ENCODE assay signal across 1 cellular context in the genomic region with DNA sequence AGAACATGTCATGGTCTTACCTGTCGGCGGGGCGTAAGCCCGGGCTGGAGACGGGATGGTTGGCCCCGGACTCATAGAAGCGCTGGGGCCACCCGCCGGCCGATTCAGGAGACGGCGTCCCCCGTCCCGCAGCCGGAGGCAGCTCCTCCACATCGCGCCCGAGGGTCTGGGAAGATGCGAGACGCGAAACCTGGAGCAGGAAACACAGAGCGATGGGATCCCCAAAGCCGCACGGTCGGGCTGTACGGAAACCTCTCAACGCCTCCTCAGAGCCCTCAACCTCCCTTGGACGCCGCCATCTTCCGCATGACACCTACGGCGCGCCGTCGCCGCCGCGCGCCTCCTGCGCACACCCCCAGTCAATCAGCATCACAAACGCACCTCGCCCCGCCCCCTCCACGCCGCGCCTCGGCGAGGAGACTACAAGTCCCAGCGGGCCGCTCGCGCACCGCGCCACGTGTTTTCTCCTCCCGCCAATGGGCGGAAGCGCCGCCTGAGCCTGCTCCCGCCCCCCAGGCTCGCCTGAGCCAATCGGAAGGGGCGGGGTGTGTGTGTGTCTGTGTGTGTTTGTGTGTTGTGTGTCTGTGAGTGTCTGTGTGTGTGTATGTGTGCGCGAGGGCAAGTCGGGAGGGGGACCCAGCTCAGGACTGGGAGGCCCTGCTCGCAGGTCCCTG.
TF ChIP-seq lines count a peak whose summit lies in the region.

Gene ATPAF2, minus strand, starts transcription at position 308 of the 674 bp plus-strand sequence. Its CDS starts 155 bp downstream, at position 153.
Gene GID4, plus strand, starts transcription at position 548 of the 674 bp plus-strand sequence. Its CDS starts 57 bp downstream, at position 605.

TF ChIP-seq in H1, 55 proteins besides CTCF, POLR2A, EP300 and RAD21:
- TF ChIP-seq CBX8 (IDR thresholded peaks at IDR 0.05; ENCODE audit: borderline replicate concordance, low read depth, low read length): no peak
- TF ChIP-seq HDAC2 (IDR thresholded peaks at IDR 0.05; ENCODE audit: borderline replicate concordance in 1 of 2, low read depth in 2 of 2, low read length in 2 of 2): 0 out of 4 replicates have a peak, but pooled peaks of 1 of the 2 experiments have one; percentile 32
- TF ChIP-seq SUZ12 (IDR thresholded peaks at IDR 0.05; ENCODE audit: low read length): no peak
- peak; percentile 83 for TF ChIP-seq SIX5 (IDR thresholded peaks at IDR 0.05; ENCODE audit: low read depth, low read length)
- no peak for TF ChIP-seq CHD1 (IDR thresholded peaks at IDR 0.05; ENCODE audit: low read depth, low read length)
- TF ChIP-seq KDM5A (IDR thresholded peaks at IDR 0.05; ENCODE audit: low read length): peak; percentile 87
- peak; percentile 72 for TF ChIP-seq POLR2AphosphoS5 (IDR thresholded peaks at IDR 0.05; ENCODE audit: low read depth, low read length)
- peak; percentile 94 for TF ChIP-seq KDM4A (IDR thresholded peaks at IDR 0.05; ENCODE audit: low read depth, low read length, severe bottlenecking)
- TF ChIP-seq HDAC6 (IDR thresholded peaks at IDR 0.05; ENCODE audit: low read depth, low read length): peak; percentile 23
- TF ChIP-seq SRF (IDR thresholded peaks at IDR 0.05; ENCODE audit: low read depth, low read length): 0 out of 2 replicates have a peak, but pooled peaks have one; percentile 37
- peak; percentile 98 for TF ChIP-seq CREB1 (IDR thresholded peaks at IDR 0.05)
- TF ChIP-seq POU5F1 (IDR thresholded peaks at IDR 0.05; ENCODE audit: low read depth, low read length): 0 out of 2 replicates have a peak, but pooled peaks have one; percentile 40
- no peak for TF ChIP-seq SIRT6 (IDR thresholded peaks at IDR 0.05; ENCODE audit: low read length)
- TF ChIP-seq CHD2 (IDR thresholded peaks at IDR 0.05; ENCODE audit: low read length): peak; percentile 91
- 0 out of 2 replicates have a peak, but pooled peaks have one; percentile 21 for TF ChIP-seq TCF12 (IDR thresholded peaks at IDR 0.05; ENCODE audit: low read depth, low read length)
- peak; percentile 92 for TF ChIP-seq TAF1 (IDR thresholded peaks at IDR 0.05; ENCODE audit: low read depth, low read length)
- TF ChIP-seq RBBP5 (IDR thresholded peaks at IDR 0.05; ENCODE audit: borderline replicate concordance, low read depth, low read length): peak; percentile 89
- peak; percentile 72 for TF ChIP-seq TBP (IDR thresholded peaks at IDR 0.05; ENCODE audit: low read depth, low read length)
- no peak for TF ChIP-seq KDM1A (IDR thresholded peaks at IDR 0.05; ENCODE audit: borderline replicate concordance, low read length)
- no peak for TF ChIP-seq EGR1 (IDR thresholded peaks at IDR 0.05; ENCODE audit: borderline replicate concordance, low read depth, low read length)
- TF ChIP-seq SAP30 (IDR thresholded peaks at IDR 0.05; ENCODE audit: insufficient read depth, insufficient replicate concordance, low read length): no peak
- no peak for TF ChIP-seq ZNF274 (IDR thresholded peaks at IDR 0.05; ENCODE audit: borderline replicate concordance, extremely low read depth, low read length)
- TF ChIP-seq BCL11A (IDR thresholded peaks at IDR 0.05; ENCODE audit: low read depth in 2 of 2, low read length in 2 of 2): no peak
- peak; percentile 90 for TF ChIP-seq ASH2L (IDR thresholded peaks at IDR 0.05; ENCODE audit: low read length)
- no peak for TF ChIP-seq MAFK (IDR thresholded peaks at IDR 0.05; ENCODE audit: low read depth, low read length)
- no peak for TF ChIP-seq GABPA (IDR thresholded peaks at IDR 0.05; ENCODE audit: borderline replicate concordance, insufficient read depth, low read length)
- peak; percentile 62 for TF ChIP-seq SP2 (IDR thresholded peaks at IDR 0.05; ENCODE audit: low read length)
- TF ChIP-seq, protein P1, sequence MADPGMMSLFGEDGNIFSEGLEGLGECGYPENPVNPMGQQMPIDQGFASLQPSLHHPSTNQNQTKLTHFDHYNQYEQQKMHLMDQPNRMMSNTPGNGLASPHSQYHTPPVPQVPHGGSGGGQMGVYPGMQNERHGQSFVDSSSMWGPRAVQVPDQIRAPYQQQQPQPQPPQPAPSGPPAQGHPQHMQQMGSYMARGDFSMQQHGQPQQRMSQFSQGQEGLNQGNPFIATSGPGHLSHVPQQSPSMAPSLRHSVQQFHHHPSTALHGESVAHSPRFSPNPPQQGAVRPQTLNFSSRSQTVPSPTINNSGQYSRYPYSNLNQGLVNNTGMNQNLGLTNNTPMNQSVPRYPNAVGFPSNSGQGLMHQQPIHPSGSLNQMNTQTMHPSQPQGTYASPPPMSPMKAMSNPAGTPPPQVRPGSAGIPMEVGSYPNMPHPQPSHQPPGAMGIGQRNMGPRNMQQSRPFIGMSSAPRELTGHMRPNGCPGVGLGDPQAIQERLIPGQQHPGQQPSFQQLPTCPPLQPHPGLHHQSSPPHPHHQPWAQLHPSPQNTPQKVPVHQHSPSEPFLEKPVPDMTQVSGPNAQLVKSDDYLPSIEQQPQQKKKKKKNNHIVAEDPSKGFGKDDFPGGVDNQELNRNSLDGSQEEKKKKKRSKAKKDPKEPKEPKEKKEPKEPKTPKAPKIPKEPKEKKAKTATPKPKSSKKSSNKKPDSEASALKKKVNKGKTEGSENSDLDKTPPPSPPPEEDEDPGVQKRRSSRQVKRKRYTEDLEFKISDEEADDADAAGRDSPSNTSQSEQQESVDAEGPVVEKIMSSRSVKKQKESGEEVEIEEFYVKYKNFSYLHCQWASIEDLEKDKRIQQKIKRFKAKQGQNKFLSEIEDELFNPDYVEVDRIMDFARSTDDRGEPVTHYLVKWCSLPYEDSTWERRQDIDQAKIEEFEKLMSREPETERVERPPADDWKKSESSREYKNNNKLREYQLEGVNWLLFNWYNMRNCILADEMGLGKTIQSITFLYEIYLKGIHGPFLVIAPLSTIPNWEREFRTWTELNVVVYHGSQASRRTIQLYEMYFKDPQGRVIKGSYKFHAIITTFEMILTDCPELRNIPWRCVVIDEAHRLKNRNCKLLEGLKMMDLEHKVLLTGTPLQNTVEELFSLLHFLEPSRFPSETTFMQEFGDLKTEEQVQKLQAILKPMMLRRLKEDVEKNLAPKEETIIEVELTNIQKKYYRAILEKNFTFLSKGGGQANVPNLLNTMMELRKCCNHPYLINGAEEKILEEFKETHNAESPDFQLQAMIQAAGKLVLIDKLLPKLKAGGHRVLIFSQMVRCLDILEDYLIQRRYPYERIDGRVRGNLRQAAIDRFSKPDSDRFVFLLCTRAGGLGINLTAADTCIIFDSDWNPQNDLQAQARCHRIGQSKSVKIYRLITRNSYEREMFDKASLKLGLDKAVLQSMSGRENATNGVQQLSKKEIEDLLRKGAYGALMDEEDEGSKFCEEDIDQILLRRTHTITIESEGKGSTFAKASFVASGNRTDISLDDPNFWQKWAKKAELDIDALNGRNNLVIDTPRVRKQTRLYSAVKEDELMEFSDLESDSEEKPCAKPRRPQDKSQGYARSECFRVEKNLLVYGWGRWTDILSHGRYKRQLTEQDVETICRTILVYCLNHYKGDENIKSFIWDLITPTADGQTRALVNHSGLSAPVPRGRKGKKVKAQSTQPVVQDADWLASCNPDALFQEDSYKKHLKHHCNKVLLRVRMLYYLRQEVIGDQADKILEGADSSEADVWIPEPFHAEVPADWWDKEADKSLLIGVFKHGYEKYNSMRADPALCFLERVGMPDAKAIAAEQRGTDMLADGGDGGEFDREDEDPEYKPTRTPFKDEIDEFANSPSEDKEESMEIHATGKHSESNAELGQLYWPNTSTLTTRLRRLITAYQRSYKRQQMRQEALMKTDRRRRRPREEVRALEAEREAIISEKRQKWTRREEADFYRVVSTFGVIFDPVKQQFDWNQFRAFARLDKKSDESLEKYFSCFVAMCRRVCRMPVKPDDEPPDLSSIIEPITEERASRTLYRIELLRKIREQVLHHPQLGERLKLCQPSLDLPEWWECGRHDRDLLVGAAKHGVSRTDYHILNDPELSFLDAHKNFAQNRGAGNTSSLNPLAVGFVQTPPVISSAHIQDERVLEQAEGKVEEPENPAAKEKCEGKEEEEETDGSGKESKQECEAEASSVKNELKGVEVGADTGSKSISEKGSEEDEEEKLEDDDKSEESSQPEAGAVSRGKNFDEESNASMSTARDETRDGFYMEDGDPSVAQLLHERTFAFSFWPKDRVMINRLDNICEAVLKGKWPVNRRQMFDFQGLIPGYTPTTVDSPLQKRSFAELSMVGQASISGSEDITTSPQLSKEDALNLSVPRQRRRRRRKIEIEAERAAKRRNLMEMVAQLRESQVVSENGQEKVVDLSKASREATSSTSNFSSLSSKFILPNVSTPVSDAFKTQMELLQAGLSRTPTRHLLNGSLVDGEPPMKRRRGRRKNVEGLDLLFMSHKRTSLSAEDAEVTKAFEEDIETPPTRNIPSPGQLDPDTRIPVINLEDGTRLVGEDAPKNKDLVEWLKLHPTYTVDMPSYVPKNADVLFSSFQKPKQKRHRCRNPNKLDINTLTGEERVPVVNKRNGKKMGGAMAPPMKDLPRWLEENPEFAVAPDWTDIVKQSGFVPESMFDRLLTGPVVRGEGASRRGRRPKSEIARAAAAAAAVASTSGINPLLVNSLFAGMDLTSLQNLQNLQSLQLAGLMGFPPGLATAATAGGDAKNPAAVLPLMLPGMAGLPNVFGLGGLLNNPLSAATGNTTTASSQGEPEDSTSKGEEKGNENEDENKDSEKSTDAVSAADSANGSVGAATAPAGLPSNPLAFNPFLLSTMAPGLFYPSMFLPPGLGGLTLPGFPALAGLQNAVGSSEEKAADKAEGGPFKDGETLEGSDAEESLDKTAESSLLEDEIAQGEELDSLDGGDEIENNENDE (IDR thresholded peaks at IDR 0.05; ENCODE audit: insufficient replicate concordance, low read length): no peak
- TF ChIP-seq TEAD4 (IDR thresholded peaks at IDR 0.05; ENCODE audit: low read depth, low read length): 0 out of 2 replicates have a peak, but pooled peaks have one; percentile 11
- TF ChIP-seq RFX5 (IDR thresholded peaks at IDR 0.05; ENCODE audit: borderline replicate concordance, low read depth, low read length): no peak
- TF ChIP-seq, protein P2, sequence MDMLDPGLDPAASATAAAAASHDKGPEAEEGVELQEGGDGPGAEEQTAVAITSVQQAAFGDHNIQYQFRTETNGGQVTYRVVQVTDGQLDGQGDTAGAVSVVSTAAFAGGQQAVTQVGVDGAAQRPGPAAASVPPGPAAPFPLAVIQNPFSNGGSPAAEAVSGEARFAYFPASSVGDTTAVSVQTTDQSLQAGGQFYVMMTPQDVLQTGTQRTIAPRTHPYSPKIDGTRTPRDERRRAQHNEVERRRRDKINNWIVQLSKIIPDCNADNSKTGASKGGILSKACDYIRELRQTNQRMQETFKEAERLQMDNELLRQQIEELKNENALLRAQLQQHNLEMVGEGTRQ (IDR thresholded peaks at IDR 0.05; ENCODE audit: low read length): peak; percentile 97
- 0 out of 2 replicates have a peak, but pooled peaks have one; percentile 36 for TF ChIP-seq E2F6 (IDR thresholded peaks at IDR 0.05)
- no peak for TF ChIP-seq RXRA (IDR thresholded peaks at IDR 0.05; ENCODE audit: insufficient read depth, low read depth, low read length)
- no peak for TF ChIP-seq JUN (IDR thresholded peaks at IDR 0.05; ENCODE audit: low read depth, low read length)
- TF ChIP-seq RNF2 (IDR thresholded peaks at IDR 0.05; ENCODE audit: borderline replicate concordance, low read depth, low read length, missing control alignments, poor library complexity, severe bottlenecking): no peak
- no peak for TF ChIP-seq CBX5 (IDR thresholded peaks at IDR 0.05; ENCODE audit: low read depth, low read length)
- TF ChIP-seq CTBP2 (IDR thresholded peaks at IDR 0.05; ENCODE audit: borderline replicate concordance, insufficient read depth, insufficient read length, low read length): no peak
- no peak for TF ChIP-seq EZH2 (IDR thresholded peaks at IDR 0.05; ENCODE audit: low read depth, low read length, severe bottlenecking)
- TF ChIP-seq SP4 (IDR thresholded peaks at IDR 0.05; ENCODE audit: low read length): peak; percentile 91; the same call in 1 of the 2 replicates
- TF ChIP-seq TAF7 (optimal IDR thresholded peaks at IDR 0.05; ENCODE audit: borderline replicate concordance, low read depth, low read length): no peak
- TF ChIP-seq ATF3 (IDR thresholded peaks at IDR 0.05; ENCODE audit: insufficient read depth, low read depth, low read length): peak; percentile 94
- peak; percentile 71 for TF ChIP-seq PHF8 (conservative IDR thresholded peaks at IDR 0.05; ENCODE audit: low read depth, low read length)
- no peak for TF ChIP-seq CEBPB (IDR thresholded peaks at IDR 0.05; ENCODE audit: low read depth, low read length)
- peak; percentile 98 for TF ChIP-seq YY1 (IDR thresholded peaks at IDR 0.05; ENCODE audit: low read depth, low read length)
- TF ChIP-seq ATF2 (IDR thresholded peaks at IDR 0.05; ENCODE audit: low read length): no peak
- TF ChIP-seq SP1 (IDR thresholded peaks at IDR 0.05; ENCODE audit: low read depth, low read length): peak; percentile 97
- TF ChIP-seq, protein P3, sequence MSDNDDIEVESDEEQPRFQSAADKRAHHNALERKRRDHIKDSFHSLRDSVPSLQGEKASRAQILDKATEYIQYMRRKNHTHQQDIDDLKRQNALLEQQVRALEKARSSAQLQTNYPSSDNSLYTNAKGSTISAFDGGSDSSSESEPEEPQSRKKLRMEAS (IDR thresholded peaks at IDR 0.05): peak; percentile 90
- TF ChIP-seq BACH1 (IDR thresholded peaks at IDR 0.05; ENCODE audit: low read length): peak; percentile 24; the same call in 1 of the 2 replicates
- TF ChIP-seq SIN3A (conservative IDR thresholded peaks at IDR 0.05 in 1 of 2, IDR thresholded peaks at IDR 0.05 in 1 of 2; ENCODE audit: low read depth in 1 of 2, low read length in 2 of 2): peak in 1 of 2 experiments; percentile 90; a peak in 2 of 4 replicates
- peak; percentile 45 for TF ChIP-seq NRF1 (IDR thresholded peaks at IDR 0.05; ENCODE audit: low read depth, low read length)
